In genomic region chr1:107936498-107937481, GRCh38 we compare ENCODE assay signal across 1 cellular context.
TF ChIP-seq lines count a peak whose summit lies in the region.

No MANE protein-coding gene starts in this region.

TF ChIP-seq in GM12878, 131 proteins besides CTCF, POLR2A, EP300 and RAD21 (continued from another document and continues in another):
- TF ChIP-seq, protein P1, sequence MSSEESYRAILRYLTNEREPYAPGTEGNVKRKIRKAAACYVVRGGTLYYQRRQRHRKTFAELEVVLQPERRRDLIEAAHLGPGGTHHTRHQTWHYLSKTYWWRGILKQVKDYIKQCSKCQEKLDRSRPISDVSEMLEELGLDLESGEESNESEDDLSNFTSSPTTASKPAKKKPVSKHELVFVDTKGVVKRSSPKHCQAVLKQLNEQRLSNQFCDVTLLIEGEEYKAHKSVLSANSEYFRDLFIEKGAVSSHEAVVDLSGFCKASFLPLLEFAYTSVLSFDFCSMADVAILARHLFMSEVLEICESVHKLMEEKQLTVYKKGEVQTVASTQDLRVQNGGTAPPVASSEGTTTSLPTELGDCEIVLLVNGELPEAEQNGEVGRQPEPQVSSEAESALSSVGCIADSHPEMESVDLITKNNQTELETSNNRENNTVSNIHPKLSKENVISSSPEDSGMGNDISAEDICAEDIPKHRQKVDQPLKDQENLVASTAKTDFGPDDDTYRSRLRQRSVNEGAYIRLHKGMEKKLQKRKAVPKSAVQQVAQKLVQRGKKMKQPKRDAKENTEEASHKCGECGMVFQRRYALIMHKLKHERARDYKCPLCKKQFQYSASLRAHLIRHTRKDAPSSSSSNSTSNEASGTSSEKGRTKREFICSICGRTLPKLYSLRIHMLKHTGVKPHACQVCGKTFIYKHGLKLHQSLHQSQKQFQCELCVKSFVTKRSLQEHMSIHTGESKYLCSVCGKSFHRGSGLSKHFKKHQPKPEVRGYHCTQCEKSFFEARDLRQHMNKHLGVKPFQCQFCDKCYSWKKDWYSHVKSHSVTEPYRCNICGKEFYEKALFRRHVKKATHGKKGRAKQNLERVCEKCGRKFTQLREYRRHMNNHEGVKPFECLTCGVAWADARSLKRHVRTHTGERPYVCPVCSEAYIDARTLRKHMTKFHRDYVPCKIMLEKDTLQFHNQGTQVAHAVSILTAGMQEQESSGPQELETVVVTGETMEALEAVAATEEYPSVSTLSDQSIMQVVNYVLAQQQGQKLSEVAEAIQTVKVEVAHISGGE (CRISPR knock-in tag; IDR thresholded peaks at IDR 0.05): no peak
- TF ChIP-seq MEF2A (IDR thresholded peaks at IDR 0.05; ENCODE audit: insufficient read depth, low read depth, low read length) (peak; percentile 70; the same call in 1 of the 2 replicates), ATF2 (IDR thresholded peaks at IDR 0.05; ENCODE audit: low read length) (peak; percentile 69), NR2C2 (IDR thresholded peaks at IDR 0.05; ENCODE audit: borderline replicate concordance, control insufficient read depth, insufficient read length, low read depth) (no peak), ETV6 (conservative IDR thresholded peaks at IDR 0.05 in 1 of 2, IDR thresholded peaks at IDR 0.05 in 1 of 2; ENCODE audit: borderline replicate concordance in 1 of 2, low read depth in 1 of 2) (0 out of 4 replicates have a peak, but pooled peaks have one; percentile 25 to 46), BMI1 (IDR thresholded peaks at IDR 0.05; ENCODE audit: borderline replicate concordance) (no peak), NKRF (conservative IDR thresholded peaks at IDR 0.05) (no peak), SIX5 (IDR thresholded peaks at IDR 0.05; ENCODE audit: low read depth, low read length, severe bottlenecking) (no peak), HDAC6 (IDR thresholded peaks at IDR 0.05; ENCODE audit: unreplicated experiment) (no peak), SMAD1 (IDR thresholded peaks at IDR 0.05; ENCODE audit: low read depth, partially characterized antibody) (no peak), RBBP5 (conservative IDR thresholded peaks at IDR 0.05) (no peak), POLR2AphosphoS5 (IDR thresholded peaks at IDR 0.05; ENCODE audit: low read length) (no peak), CUX1 (IDR thresholded peaks at IDR 0.05; ENCODE audit: insufficient replicate concordance, low read depth, low read length) (no peak), ZBED1 (IDR thresholded peaks at IDR 0.05; ENCODE audit: borderline replicate concordance) (no peak), TCF12 (IDR thresholded peaks at IDR 0.05; ENCODE audit: low read depth, low read length) (no peak), CREB1 (IDR thresholded peaks at IDR 0.05; ENCODE audit: low read depth) (0 out of 2 replicates have a peak, but pooled peaks have one; percentile 18), NBN (IDR thresholded peaks at IDR 0.05) (no peak), ZSCAN29 (IDR thresholded peaks at IDR 0.05) (no peak), HDAC2 (IDR thresholded peaks at IDR 0.05) (no peak), ZNF207 (IDR thresholded peaks at IDR 0.05; ENCODE audit: borderline replicate concordance) (no peak), SP1 (IDR thresholded peaks at IDR 0.05; ENCODE audit: low read depth, low read length) (no peak), SRF (IDR thresholded peaks at IDR 0.05; ENCODE audit: low read depth in 2 of 2, low read length in 2 of 2) (no peak), ZNF622 (IDR thresholded peaks at IDR 0.05) (no peak), LARP7 (IDR thresholded peaks at IDR 0.05) (no peak), ATF7 (IDR thresholded peaks at IDR 0.05; ENCODE audit: low read depth) (peak; percentile 59; the same call in 1 of the 2 replicates), CREM (IDR thresholded peaks at IDR 0.05; ENCODE audit: low read depth) (peak; percentile 67), PAX5 (IDR thresholded peaks at IDR 0.05; ENCODE audit: borderline replicate concordance, low read depth, low read length) (peak; percentile 72; the same call in 1 of the 2 replicates), POLR2AphosphoS2 (IDR thresholded peaks at IDR 0.05; ENCODE audit: low read depth, low read length) (no peak), RFX5 (IDR thresholded peaks at IDR 0.05; ENCODE audit: low read depth, low read length) (no peak), ZNF217 (IDR thresholded peaks at IDR 0.05) (no peak; the same call in 1 of the 2 replicates), BRCA1 (IDR thresholded peaks at IDR 0.05; ENCODE audit: low read depth, low read length) (no peak), SIN3A (IDR thresholded peaks at IDR 0.05; ENCODE audit: low read depth, low read length) (no peak)
- TF ChIP-seq, protein P2, sequence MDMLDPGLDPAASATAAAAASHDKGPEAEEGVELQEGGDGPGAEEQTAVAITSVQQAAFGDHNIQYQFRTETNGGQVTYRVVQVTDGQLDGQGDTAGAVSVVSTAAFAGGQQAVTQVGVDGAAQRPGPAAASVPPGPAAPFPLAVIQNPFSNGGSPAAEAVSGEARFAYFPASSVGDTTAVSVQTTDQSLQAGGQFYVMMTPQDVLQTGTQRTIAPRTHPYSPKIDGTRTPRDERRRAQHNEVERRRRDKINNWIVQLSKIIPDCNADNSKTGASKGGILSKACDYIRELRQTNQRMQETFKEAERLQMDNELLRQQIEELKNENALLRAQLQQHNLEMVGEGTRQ (IDR thresholded peaks at IDR 0.05; ENCODE audit: borderline replicate concordance, low read depth, low read length): no peak; the same call in 1 of the 2 replicates
- TF ChIP-seq, protein P3, sequence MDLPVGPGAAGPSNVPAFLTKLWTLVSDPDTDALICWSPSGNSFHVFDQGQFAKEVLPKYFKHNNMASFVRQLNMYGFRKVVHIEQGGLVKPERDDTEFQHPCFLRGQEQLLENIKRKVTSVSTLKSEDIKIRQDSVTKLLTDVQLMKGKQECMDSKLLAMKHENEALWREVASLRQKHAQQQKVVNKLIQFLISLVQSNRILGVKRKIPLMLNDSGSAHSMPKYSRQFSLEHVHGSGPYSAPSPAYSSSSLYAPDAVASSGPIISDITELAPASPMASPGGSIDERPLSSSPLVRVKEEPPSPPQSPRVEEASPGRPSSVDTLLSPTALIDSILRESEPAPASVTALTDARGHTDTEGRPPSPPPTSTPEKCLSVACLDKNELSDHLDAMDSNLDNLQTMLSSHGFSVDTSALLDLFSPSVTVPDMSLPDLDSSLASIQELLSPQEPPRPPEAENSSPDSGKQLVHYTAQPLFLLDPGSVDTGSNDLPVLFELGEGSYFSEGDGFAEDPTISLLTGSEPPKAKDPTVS (IDR thresholded peaks at IDR 0.05; ENCODE audit: low read depth, low read length): no peak
- TF ChIP-seq, protein P4, sequence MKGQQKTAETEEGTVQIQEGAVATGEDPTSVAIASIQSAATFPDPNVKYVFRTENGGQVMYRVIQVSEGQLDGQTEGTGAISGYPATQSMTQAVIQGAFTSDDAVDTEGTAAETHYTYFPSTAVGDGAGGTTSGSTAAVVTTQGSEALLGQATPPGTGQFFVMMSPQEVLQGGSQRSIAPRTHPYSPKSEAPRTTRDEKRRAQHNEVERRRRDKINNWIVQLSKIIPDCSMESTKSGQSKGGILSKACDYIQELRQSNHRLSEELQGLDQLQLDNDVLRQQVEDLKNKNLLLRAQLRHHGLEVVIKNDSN (IDR thresholded peaks at IDR 0.05; ENCODE audit: borderline replicate concordance, extremely low read length, insufficient read depth, low read depth, low read length): no peak
- TF ChIP-seq, protein P5, sequence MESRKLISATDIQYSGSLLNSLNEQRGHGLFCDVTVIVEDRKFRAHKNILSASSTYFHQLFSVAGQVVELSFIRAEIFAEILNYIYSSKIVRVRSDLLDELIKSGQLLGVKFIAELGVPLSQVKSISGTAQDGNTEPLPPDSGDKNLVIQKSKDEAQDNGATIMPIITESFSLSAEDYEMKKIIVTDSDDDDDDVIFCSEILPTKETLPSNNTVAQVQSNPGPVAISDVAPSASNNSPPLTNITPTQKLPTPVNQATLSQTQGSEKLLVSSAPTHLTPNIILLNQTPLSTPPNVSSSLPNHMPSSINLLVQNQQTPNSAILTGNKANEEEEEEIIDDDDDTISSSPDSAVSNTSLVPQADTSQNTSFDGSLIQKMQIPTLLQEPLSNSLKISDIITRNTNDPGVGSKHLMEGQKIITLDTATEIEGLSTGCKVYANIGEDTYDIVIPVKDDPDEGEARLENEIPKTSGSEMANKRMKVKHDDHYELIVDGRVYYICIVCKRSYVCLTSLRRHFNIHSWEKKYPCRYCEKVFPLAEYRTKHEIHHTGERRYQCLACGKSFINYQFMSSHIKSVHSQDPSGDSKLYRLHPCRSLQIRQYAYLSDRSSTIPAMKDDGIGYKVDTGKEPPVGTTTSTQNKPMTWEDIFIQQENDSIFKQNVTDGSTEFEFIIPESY (IDR thresholded peaks at IDR 0.05): no peak
- TF ChIP-seq, protein P6, sequence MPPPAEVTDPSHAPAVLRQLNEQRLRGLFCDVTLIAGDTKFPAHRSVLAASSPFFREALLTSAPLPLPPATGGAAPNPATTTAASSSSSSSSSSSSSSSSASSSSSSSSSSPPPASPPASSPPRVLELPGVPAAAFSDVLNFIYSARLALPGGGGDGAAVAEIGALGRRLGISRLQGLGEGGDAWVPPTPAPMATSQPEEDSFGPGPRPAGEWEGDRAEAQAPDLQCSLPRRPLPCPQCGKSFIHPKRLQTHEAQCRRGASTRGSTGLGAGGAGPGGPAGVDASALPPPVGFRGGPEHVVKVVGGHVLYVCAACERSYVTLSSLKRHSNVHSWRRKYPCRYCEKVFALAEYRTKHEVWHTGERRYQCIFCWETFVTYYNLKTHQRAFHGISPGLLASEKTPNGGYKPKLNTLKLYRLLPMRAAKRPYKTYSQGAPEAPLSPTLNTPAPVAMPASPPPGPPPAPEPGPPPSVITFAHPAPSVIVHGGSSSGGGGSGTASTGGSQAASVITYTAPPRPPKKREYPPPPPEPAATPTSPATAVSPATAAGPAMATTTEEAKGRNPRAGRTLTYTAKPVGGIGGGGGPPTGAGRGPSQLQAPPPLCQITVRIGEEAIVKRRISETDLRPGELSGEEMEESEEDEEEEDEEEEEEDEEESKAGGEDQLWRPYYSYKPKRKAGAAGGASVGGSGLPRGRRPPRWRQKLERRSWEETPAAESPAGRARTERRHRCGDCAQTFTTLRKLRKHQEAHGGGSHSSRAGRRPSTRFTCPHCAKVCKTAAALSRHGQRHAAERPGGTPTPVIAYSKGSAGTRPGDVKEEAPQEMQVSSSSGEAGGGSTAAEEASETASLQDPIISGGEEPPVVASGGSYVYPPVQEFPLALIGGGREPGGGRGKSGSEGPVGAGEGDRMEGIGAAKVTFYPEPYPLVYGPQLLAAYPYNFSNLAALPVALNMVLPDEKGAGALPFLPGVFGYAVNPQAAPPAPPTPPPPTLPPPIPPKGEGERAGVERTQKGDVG (CRISPR knock-in tag; IDR thresholded peaks at IDR 0.05): no peak
